Comparison of ENCODE assay signal across 5 cellular contexts in genomic region chr10:5924889-5925288, GRCh38.
"Had no signal": no experiment of that assay in that cellular context is flagged by ENCODE, and none has a peak within 500 bp of the region (broad histone marks: within the 10 kb centered on the region; RNA-seq: fewer than 3 reads in every experiment).

No MANE protein-coding gene starts in this region.

- H3K4me1 Mint-ChIP-seq: H9, IgD-negative memory B cell had no signal

- H2AFZ ChIP-seq: GM23248 had no signal

- H3K4me3 ChIP-seq: GM23248 had no signal

- H3K9me3 Mint-ChIP-seq: H9, IgD-negative memory B cell had no signal

- H3K27ac Mint-ChIP-seq: H9, IgD-negative memory B cell had no signal

- H3K9ac ChIP-seq: GM23248 had no signal

- H3K27me3 Mint-ChIP-seq: IgD-negative memory B cell had no signal

- DNase-seq: GM23248, H9, HCEC 1CT had no signal

- H3K27ac ChIP-seq: GM23248 had no signal

- ATAC-seq: HepG2 had no signal

- H3K4me3 Mint-ChIP-seq: H9, IgD-negative memory B cell had no signal
